In the genomic region with DNA sequence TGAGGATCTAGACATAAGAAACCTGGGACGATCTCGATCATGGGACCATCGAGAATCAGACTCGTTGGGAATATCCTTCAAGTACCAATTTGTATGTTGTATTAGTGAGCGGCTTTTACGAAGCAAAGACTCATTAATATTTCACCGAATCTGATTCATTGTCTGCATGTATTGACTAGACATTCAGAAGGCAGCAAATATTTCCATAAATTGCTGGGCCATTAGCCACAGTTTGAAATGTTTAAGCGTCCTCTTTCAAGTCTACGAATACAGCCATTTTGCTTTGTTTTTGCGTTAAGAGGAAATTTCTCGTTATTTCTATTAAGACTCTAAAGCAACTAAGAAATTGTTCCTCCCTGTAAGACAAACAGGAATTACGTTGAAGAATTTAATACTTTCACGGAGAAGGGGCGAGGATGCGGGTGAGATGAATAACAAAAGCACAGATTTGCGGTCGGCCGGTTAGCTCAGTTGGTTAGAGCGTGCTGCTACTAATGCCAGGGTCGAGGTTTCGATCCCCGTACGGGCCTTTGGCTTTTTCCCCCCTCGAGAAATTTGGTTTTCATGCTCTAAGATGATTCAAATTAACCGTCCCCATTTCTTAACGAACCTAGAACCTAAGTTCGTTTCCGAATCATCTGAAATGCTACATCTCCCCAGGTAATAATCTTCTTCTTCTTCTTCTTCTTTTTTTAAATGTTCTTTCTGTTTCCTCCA, we compare ENCODE assay signal across 1 cellular context.
A peak's percentile ranks its signal among the peaks of the same experiment; 100 is the strongest.
TF ChIP-seq lines count a peak whose summit lies in the region.

No MANE protein-coding gene starts in this region.

TF ChIP-seq in HEK293, 187 proteins besides CTCF, POLR2A, EP300 and RAD21 (continued from another document and continues in another):
- TF ChIP-seq, protein P1, sequence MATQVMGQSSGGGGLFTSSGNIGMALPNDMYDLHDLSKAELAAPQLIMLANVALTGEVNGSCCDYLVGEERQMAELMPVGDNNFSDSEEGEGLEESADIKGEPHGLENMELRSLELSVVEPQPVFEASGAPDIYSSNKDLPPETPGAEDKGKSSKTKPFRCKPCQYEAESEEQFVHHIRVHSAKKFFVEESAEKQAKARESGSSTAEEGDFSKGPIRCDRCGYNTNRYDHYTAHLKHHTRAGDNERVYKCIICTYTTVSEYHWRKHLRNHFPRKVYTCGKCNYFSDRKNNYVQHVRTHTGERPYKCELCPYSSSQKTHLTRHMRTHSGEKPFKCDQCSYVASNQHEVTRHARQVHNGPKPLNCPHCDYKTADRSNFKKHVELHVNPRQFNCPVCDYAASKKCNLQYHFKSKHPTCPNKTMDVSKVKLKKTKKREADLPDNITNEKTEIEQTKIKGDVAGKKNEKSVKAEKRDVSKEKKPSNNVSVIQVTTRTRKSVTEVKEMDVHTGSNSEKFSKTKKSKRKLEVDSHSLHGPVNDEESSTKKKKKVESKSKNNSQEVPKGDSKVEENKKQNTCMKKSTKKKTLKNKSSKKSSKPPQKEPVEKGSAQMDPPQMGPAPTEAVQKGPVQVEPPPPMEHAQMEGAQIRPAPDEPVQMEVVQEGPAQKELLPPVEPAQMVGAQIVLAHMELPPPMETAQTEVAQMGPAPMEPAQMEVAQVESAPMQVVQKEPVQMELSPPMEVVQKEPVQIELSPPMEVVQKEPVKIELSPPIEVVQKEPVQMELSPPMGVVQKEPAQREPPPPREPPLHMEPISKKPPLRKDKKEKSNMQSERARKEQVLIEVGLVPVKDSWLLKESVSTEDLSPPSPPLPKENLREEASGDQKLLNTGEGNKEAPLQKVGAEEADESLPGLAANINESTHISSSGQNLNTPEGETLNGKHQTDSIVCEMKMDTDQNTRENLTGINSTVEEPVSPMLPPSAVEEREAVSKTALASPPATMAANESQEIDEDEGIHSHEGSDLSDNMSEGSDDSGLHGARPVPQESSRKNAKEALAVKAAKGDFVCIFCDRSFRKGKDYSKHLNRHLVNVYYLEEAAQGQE (tag by site-specific recombination; IDR thresholded peaks at IDR 0.05) = no peak
- TF ChIP-seq, protein P2, sequence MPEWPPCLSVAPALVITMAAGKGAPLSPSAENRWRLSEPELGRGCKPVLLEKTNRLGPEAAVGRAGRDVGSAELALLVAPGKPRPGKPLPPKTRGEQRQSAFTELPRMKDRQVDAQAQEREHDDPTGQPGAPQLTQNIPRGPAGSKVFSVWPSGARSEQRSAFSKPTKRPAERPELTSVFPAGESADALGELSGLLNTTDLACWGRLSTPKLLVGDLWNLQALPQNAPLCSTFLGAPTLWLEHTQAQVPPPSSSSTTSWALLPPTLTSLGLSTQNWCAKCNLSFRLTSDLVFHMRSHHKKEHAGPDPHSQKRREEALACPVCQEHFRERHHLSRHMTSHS (tag by site-specific recombination; IDR thresholded peaks at IDR 0.05) = no peak
- TF ChIP-seq, protein P3, sequence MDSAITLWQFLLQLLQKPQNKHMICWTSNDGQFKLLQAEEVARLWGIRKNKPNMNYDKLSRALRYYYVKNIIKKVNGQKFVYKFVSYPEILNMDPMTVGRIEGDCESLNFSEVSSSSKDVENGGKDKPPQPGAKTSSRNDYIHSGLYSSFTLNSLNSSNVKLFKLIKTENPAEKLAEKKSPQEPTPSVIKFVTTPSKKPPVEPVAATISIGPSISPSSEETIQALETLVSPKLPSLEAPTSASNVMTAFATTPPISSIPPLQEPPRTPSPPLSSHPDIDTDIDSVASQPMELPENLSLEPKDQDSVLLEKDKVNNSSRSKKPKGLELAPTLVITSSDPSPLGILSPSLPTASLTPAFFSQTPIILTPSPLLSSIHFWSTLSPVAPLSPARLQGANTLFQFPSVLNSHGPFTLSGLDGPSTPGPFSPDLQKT (IDR thresholded peaks at IDR 0.05; ENCODE audit: borderline replicate concordance, low read depth, low read length) = no peak
- TF ChIP-seq ZNF558 (tag by site-specific recombination; IDR thresholded peaks at IDR 0.05) (no peak), GLI4 (tag by site-specific recombination; IDR thresholded peaks at IDR 0.05) (no peak), ZNF629 (tag by site-specific recombination; IDR thresholded peaks at IDR 0.05) (peak; percentile 53), ZNF48 (tag by site-specific recombination; IDR thresholded peaks at IDR 0.05) (no peak), ZNF174 (tag by site-specific recombination; IDR thresholded peaks at IDR 0.05) (no peak), KLF9 (tag by site-specific recombination; IDR thresholded peaks at IDR 0.05; ENCODE audit: low read depth) (no peak), ZNF510 (tag by site-specific recombination; IDR thresholded peaks at IDR 0.05; ENCODE audit: insufficient replicate concordance) (no peak), ZNF341 (tag by site-specific recombination; IDR thresholded peaks at IDR 0.05; ENCODE audit: low read depth) (no peak), ZNF223 (tag by site-specific recombination; IDR thresholded peaks at IDR 0.05) (no peak), ZNF157 (tag by site-specific recombination; IDR thresholded peaks at IDR 0.05) (no peak), HOXD13 (CRISPR knock-in tag; IDR thresholded peaks at IDR 0.05; ENCODE audit: borderline replicate concordance) (no peak), KLF8 (tag by site-specific recombination; IDR thresholded peaks at IDR 0.05) (0 out of 2 replicates have a peak, but pooled peaks have one; percentile 23), KLF10 (tag by site-specific recombination; IDR thresholded peaks at IDR 0.05) (0 out of 2 replicates have a peak, but pooled peaks have one; percentile 53), MZF1 (tag by site-specific recombination; IDR thresholded peaks at IDR 0.05; ENCODE audit: borderline replicate concordance) (peak; percentile 45; the same call in 1 of the 2 replicates), ZSCAN23 (tag by site-specific recombination; IDR thresholded peaks at IDR 0.05) (no peak; the same call in 1 of the 2 replicates), KLF7 (tag by site-specific recombination; IDR thresholded peaks at IDR 0.05; ENCODE audit: borderline replicate concordance) (no peak), OVOL3 (tag by site-specific recombination; IDR thresholded peaks at IDR 0.05) (no peak), ZNF658 (tag by site-specific recombination; IDR thresholded peaks at IDR 0.05) (no peak), SETDB1 (IDR thresholded peaks at IDR 0.05; ENCODE audit: insufficient read length, low read length) (no peak)
- TF ChIP-seq, protein P4, sequence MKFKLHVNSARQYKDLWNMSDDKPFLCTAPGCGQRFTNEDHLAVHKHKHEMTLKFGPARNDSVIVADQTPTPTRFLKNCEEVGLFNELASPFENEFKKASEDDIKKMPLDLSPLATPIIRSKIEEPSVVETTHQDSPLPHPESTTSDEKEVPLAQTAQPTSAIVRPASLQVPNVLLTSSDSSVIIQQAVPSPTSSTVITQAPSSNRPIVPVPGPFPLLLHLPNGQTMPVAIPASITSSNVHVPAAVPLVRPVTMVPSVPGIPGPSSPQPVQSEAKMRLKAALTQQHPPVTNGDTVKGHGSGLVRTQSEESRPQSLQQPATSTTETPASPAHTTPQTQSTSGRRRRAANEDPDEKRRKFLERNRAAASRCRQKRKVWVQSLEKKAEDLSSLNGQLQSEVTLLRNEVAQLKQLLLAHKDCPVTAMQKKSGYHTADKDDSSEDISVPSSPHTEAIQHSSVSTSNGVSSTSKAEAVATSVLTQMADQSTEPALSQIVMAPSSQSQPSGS (tag by site-specific recombination; IDR thresholded peaks at IDR 0.05; ENCODE audit: low read depth) = no peak
- TF ChIP-seq, protein P5, sequence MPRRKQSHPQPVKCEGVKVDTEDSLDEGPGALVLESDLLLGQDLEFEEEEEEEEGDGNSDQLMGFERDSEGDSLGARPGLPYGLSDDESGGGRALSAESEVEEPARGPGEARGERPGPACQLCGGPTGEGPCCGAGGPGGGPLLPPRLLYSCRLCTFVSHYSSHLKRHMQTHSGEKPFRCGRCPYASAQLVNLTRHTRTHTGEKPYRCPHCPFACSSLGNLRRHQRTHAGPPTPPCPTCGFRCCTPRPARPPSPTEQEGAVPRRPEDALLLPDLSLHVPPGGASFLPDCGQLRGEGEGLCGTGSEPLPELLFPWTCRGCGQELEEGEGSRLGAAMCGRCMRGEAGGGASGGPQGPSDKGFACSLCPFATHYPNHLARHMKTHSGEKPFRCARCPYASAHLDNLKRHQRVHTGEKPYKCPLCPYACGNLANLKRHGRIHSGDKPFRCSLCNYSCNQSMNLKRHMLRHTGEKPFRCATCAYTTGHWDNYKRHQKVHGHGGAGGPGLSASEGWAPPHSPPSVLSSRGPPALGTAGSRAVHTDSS (tag by site-specific recombination; IDR thresholded peaks at IDR 0.05) = peak; percentile 50; the same call in 1 of the 2 replicates
- TF ChIP-seq, protein P6, sequence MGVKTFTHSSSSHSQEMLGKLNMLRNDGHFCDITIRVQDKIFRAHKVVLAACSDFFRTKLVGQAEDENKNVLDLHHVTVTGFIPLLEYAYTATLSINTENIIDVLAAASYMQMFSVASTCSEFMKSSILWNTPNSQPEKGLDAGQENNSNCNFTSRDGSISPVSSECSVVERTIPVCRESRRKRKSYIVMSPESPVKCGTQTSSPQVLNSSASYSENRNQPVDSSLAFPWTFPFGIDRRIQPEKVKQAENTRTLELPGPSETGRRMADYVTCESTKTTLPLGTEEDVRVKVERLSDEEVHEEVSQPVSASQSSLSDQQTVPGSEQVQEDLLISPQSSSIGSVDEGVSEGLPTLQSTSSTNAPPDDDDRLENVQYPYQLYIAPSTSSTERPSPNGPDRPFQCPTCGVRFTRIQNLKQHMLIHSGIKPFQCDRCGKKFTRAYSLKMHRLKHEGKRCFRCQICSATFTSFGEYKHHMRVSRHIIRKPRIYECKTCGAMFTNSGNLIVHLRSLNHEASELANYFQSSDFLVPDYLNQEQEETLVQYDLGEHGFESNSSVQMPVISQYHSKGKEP (tag by site-specific recombination; IDR thresholded peaks at IDR 0.05) = 0 out of 2 replicates have a peak, but pooled peaks have one; percentile 48
- TF ChIP-seq, protein P7, sequence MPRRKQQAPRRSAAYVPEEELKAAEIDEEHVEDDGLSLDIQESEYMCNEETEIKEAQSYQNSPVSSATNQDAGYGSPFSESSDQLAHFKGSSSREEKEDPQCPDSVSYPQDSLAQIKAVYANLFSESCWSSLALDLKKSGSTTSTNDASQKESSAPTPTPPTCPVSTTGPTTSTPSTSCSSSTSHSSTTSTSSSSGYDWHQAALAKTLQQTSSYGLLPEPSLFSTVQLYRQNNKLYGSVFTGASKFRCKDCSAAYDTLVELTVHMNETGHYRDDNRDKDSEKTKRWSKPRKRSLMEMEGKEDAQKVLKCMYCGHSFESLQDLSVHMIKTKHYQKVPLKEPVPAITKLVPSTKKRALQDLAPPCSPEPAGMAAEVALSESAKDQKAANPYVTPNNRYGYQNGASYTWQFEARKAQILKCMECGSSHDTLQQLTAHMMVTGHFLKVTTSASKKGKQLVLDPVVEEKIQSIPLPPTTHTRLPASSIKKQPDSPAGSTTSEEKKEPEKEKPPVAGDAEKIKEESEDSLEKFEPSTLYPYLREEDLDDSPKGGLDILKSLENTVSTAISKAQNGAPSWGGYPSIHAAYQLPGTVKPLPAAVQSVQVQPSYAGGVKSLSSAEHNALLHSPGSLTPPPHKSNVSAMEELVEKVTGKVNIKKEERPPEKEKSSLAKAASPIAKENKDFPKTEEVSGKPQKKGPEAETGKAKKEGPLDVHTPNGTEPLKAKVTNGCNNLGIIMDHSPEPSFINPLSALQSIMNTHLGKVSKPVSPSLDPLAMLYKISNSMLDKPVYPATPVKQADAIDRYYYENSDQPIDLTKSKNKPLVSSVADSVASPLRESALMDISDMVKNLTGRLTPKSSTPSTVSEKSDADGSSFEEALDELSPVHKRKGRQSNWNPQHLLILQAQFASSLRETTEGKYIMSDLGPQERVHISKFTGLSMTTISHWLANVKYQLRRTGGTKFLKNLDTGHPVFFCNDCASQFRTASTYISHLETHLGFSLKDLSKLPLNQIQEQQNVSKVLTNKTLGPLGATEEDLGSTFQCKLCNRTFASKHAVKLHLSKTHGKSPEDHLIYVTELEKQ (tag by site-specific recombination; IDR thresholded peaks at IDR 0.05; ENCODE audit: borderline replicate concordance) = no peak
- TF ChIP-seq, protein P8, sequence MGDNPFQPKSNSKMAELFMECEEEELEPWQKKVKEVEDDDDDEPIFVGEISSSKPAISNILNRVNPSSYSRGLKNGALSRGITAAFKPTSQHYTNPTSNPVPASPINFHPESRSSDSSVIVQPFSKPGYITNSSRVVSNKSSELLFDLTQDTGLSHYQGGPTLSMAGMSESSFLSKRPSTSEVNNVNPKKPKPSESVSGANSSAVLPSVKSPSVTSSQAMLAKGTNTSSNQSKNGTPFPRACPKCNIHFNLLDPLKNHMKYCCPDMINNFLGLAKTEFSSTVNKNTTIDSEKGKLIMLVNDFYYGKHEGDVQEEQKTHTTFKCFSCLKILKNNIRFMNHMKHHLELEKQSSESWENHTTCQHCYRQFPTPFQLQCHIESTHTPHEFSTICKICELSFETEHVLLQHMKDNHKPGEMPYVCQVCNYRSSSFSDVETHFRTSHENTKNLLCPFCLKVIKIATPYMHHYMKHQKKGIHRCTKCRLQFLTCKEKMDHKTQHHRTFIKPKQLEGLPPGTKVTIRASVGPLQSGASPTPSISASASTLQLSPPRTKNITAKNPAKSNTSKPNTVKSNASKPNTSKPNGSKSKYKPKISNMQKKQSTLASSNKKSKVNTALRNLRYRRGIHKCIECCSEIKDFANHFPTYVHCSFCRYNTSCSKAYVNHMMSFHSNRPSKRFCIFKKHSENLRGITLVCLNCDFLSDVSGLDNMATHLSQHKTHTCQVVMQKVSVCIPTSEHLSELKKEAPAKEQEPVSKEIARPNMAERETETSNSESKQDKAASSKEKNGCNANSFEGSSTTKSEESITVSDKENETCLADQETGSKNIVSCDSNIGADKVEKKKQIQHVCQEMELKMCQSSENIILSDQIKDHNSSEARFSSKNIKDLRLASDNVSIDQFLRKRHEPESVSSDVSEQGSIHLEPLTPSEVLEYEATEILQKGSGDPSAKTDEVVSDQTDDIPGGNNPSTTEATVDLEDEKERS (tag by site-specific recombination; IDR thresholded peaks at IDR 0.05) = no peak
- TF ChIP-seq, protein P9, sequence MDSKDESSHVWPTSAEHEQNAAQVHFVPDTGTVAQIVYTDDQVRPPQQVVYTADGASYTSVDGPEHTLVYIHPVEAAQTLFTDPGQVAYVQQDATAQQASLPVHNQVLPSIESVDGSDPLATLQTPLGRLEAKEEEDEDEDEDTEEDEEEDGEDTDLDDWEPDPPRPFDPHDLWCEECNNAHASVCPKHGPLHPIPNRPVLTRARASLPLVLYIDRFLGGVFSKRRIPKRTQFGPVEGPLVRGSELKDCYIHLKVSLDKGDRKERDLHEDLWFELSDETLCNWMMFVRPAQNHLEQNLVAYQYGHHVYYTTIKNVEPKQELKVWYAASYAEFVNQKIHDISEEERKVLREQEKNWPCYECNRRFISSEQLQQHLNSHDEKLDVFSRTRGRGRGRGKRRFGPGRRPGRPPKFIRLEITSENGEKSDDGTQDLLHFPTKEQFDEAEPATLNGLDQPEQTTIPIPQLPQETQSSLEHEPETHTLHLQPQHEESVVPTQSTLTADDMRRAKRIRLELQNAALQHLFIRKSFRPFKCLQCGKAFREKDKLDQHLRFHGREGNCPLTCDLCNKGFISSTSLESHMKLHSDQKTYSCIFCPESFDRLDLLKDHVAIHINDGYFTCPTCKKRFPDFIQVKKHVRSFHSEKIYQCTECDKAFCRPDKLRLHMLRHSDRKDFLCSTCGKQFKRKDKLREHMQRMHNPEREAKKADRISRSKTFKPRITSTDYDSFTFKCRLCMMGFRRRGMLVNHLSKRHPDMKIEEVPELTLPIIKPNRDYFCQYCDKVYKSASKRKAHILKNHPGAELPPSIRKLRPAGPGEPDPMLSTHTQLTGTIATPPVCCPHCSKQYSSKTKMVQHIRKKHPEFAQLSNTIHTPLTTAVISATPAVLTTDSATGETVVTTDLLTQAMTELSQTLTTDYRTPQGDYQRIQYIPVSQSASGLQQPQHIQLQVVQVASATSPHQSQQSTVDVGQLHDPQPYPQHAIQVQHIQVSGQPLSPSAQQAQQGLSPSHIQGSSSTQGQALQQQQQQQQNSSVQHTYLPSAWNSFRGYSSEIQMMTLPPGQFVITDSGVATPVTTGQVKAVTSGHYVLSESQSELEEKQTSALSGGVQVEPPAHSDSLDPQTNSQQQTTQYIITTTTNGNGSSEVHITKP (tag by site-specific recombination; IDR thresholded peaks at IDR 0.05) = peak; percentile 43; the same call in 1 of the 2 replicates
